8 cellular contexts compared by ENCODE assay signal in the genomic region with DNA sequence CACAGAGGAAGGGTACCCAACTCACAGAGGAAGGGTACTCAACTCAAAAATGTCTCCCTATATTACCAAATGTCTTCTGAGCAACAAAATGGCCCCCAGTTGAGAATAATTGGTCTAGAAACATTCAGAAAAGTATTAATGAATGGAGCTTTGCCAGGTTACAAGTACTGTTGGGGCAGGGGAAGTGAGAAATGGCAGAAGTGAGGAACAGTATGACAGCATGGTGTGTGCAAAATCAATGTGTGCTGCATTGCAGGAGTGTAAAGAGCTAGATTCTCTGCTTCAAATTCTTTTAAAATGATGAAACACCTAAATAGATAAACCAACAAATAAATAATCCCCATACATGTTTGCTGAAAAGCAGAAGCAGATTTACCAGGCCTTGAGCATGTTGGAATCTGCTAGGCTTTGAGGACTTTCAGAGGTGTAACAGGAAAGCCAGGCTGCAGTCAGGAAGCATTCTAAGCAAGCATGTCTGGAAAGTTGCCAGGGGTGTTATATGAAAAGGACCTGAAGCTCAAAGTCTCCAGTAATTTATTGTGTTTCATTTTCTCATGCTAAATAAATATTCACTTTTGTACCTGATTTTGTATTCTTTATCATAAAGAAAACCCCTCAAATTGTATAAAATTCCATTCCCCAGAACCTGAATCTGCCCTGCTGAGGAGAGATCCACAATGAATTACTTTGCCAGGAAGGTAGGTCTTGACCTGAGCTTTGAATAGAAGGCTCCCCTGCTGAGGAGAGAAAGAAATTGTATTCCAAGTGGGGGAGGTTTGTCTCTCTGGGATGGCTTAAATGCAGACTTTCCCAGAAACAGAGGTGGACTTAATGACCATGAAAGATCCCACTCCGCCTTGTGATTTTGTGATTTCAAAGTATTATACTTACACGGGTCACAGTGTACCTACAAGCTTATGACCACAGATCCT.
DNase-seq lines count a peak whose midpoint lies in the region; ATAC-seq and TF ChIP-seq lines count a peak whose summit lies in the region.

No MANE protein-coding gene starts in this region.

- no peak overlapping the region for H2BK5ac ChIP-seq in neuronal stem cell (ENCODE audit: low read length)

- H2BK120ac ChIP-seq in neuronal stem cell (ENCODE audit: low read depth, low read length), result no peak overlapping the region

- CTCF ChIA-PET in activated naive CD4-positive, alpha-beta T cell treated with anti-CD3 and anti-CD28 coated beads, Interleukin-2, amount 10 ng/mL, durations not matched to agents 7 days and 5 days (lab: Charles Lee), result no interaction called here

- H3K4me3 Mint-ChIP-seq in activated naive CD4-positive, alpha-beta T cell treated with anti-CD3 and anti-CD28 coated beads, Interleukin-2, amount 10 ng/mL, durations not matched to agents 7 days and 5 days, result no peak overlapping the region

- H3K23ac ChIP-seq in neuronal stem cell (ENCODE audit: low read depth, low read length, poor library complexity), result no peak overlapping the region

- H3K36me3 Mint-ChIP-seq in activated naive CD4-positive, alpha-beta T cell treated with anti-CD3 and anti-CD28 coated beads, Interleukin-2, amount 10 ng/mL, durations not matched to agents 7 days and 5 days, result no peaks in the 10 kb centered on the region

- H3K4ac ChIP-seq in neuronal stem cell (ENCODE audit: low read length), result no peak overlapping the region

- H3K18ac ChIP-seq in neuronal stem cell (ENCODE audit: low read length), result no peak overlapping the region

- H3K4me3 ChIP-seq in body of pancreas (no peak overlapping the region), neuronal stem cell (ENCODE audit: low read length in 2 of 2) (no peak overlapping the region)

- H3K4me1 Mint-ChIP-seq in activated naive CD4-positive, alpha-beta T cell treated with anti-CD3 and anti-CD28 coated beads, Interleukin-2, amount 10 ng/mL, durations not matched to agents 7 days and 5 days, result no peaks in the 10 kb centered on the region

- peak overlapping the region in 2 of 4 donors; percentile 1 to 33 for H3K27ac ChIP-seq in body of pancreas
- peak overlapping the region; percentile 76 for H3K27ac ChIP-seq in neuronal stem cell (replicated peaks; ENCODE audit: low read length)

- H3K9me3 Mint-ChIP-seq in activated naive CD4-positive, alpha-beta T cell treated with anti-CD3 and anti-CD28 coated beads, Interleukin-2, amount 10 ng/mL, durations not matched to agents 7 days and 5 days, result no peaks in the 10 kb centered on the region

- no peaks in the 10 kb centered on the region for H3K36me3 ChIP-seq in body of pancreas (replicated peaks in 1 of 2; ENCODE audit: insufficient read depth in 1 of 2, low read depth in 2 of 2)
- no peaks in the 10 kb centered on the region for H3K36me3 ChIP-seq in neuronal stem cell (replicated peaks in 1 of 2; ENCODE audit: control insufficient read depth in 2 of 2, insufficient read depth in 2 of 2, low read length in 2 of 2)

- no peak overlapping the region for H3K14ac ChIP-seq in neuronal stem cell (ENCODE audit: low read length)

- H3K9me3 ChIP-seq in body of pancreas (no peaks in the 10 kb centered on the region), neuronal stem cell (replicated peaks in 1 of 2; ENCODE audit: control insufficient read depth in 2 of 2, insufficient read depth in 1 of 2, low read depth in 1 of 2, low read length in 2 of 2) (peaks cover 0 to 6% of the 10 kb centered on the region in 2 donors)

- H3K27me3 ChIP-seq in body of pancreas (no peaks in the 10 kb centered on the region), neuronal stem cell (ENCODE audit: control insufficient read depth in 3 of 3, insufficient read depth in 3 of 3, low read depth in 1 of 3, low read length in 3 of 3) (no peaks in the 10 kb centered on the region)

- no peak overlapping the region for H2BK15ac ChIP-seq in neuronal stem cell (ENCODE audit: low read length)

- H3K27ac Mint-ChIP-seq in activated naive CD4-positive, alpha-beta T cell treated with anti-CD3 and anti-CD28 coated beads, Interleukin-2, amount 10 ng/mL, durations not matched to agents 7 days and 5 days, result no peak overlapping the region

- no peak for TF ChIP-seq CTCF in body of pancreas (IDR thresholded peaks at IDR 0.05)

- no peak overlapping the region for H4K8ac ChIP-seq in neuronal stem cell (ENCODE audit: low read depth, low read length)

- H3K9ac ChIP-seq in neuronal stem cell (ENCODE audit: low read depth, low read length, poor library complexity), result no peak overlapping the region

- no peak overlapping the region for H3K4me2 ChIP-seq in neuronal stem cell (ENCODE audit: insufficient read depth, low read length, poor library complexity, severe bottlenecking)

- H3K79me1 ChIP-seq in neuronal stem cell (ENCODE audit: low read depth, low read length), result no peaks in the 10 kb centered on the region

- peak; percentile 71 for ATAC-seq in GM21447 (IDR thresholded peaks at IDR 0.05; ENCODE audit: unreplicated experiment)
- peak; percentile 43 for ATAC-seq in body of pancreas
- ATAC-seq in HG02610 (IDR thresholded peaks at IDR 0.05; ENCODE audit: unreplicated experiment), result no peak

- no peak for TF ChIP-seq POLR2A in body of pancreas (IDR thresholded peaks at IDR 0.05)

- DNase-seq in KBM-7 (peak; percentile 32), body of pancreas (peak; percentile 17 to 65 (median 52)), neuronal stem cell (ENCODE audit: low spot score) (no peak), cerebellar nuclear complex (lab: John Stamatoyannopoulos, UW) (no peak), AG08396 (ENCODE audit: low spot score) (no peak)
- no peak for DNase-seq in activated naive CD4-positive, alpha-beta T cell treated with anti-CD3 and anti-CD28 coated beads, Interleukin-2, amount 10 ng/mL, durations not matched to agents 7 days and 5 days

- in situ Hi-C loops in KBM-7 (cut with MboI; ENCODE audit: low pct_unique_long_range_greater_than_20kb, low sequenced_read_pairs), result no loop called here

- H2AK5ac ChIP-seq in neuronal stem cell (ENCODE audit: low read depth, low read length), result no peak overlapping the region

- no peaks in the 10 kb centered on the region for H3K27me3 Mint-ChIP-seq in activated naive CD4-positive, alpha-beta T cell treated with anti-CD3 and anti-CD28 coated beads, Interleukin-2, amount 10 ng/mL, durations not matched to agents 7 days and 5 days

- 77 to 88% methylated on average over 2 of the region's 2 CpGs for WGBS in body of pancreas, 2 donors
- WGBS in neuronal stem cell (ENCODE audit: extremely low coverage in 2 of 2, insufficient read length in 2 of 2, insufficient replicate concordance in 1 of 2), 2 donors, result no CpG with 5 or more reads among the region's 2 CpGs

- H2AFZ ChIP-seq in neuronal stem cell (ENCODE audit: low read length), result peak overlapping the region; percentile 35

- no peak overlapping the region for H2BK12ac ChIP-seq in neuronal stem cell (ENCODE audit: low read length)

- intact Hi-C loops in body of pancreas (cut with DNase I), result no loop called here

- H3K4me1 ChIP-seq in body of pancreas (peaks cover 25% of the 10 kb centered on the region), neuronal stem cell (ENCODE audit: control insufficient read depth in 2 of 2, insufficient read depth in 1 of 2, low read depth in 1 of 2, low read length in 2 of 2) (peaks cover 19 to 46% of the 10 kb centered on the region in 2 donors)

- no peak overlapping the region for H4K91ac ChIP-seq in neuronal stem cell (ENCODE audit: low read depth, low read length, poor library complexity)

Comparison
In these comparisons a context has a peak if more than half of its experiments do, and no peak if none do; other contexts are left out.
1. DNase-seq: peak in KBM-7 (single experiment) and body of pancreas (4 of 4); none in neuronal stem cell (single experiment), activated naive CD4-positive, alpha-beta T cell treated with anti-CD3 and anti-CD28 coated beads, Interleukin-2, amount 10 ng/mL, durations not matched to agents 7 days and 5 days (single experiment), cerebellar nuclear complex (0 of 2) and AG08396 (single experiment).